Comparison of ENCODE assay signal across 8 cellular contexts in genomic region chr17:36657763-36658490, GRCh38. TPM values are rescaled to one million over a fixed set of nuclear protein-coding genes. Genes with fewer than 3 reads are reported as not detected.
A peak's percentile ranks its signal among the peaks of the same experiment; 100 is the strongest.
DNase-seq lines count a peak whose midpoint lies in the region; ATAC-seq, FAIRE-seq and TF ChIP-seq lines count a peak whose summit lies in the region.

No MANE protein-coding gene starts in this region.

- no peak for ATAC-seq in HG03571 (IDR thresholded peaks at IDR 0.05; ENCODE audit: unreplicated experiment)

- POLR2A ChIA-PET in CD8-positive, alpha-beta memory T cell (lab: Charles Lee) = no interaction called here
- POLR2A ChIA-PET in Caco-2 (lab: Charles Lee) = no interaction called here

- no peak for FAIRE-seq in frontal cortex (lab: Jason Lieb, UNC)

- peaks cover 12% of the 10 kb centered on the region for H3K27me3 ChIP-seq in CD8-positive, alpha-beta memory T cell (ENCODE audit: insufficient read depth, low read length, poor library complexity, severe bottlenecking)
- peaks cover 1% of the 10 kb centered on the region; the same call in 1 of the 2 replicates for H3K27me3 ChIP-seq in Caco-2 (replicated peaks; ENCODE audit: control insufficient read depth, insufficient read depth, low read length)

- CTCF ChIA-PET in CD8-positive, alpha-beta memory T cell (lab: Charles Lee) = interaction anchor here (0.7 to 0.8 kb wide), 2 partner anchors 27 to 49 kb away, joined by 3 read pairs; no protein-coding TSS in a partner anchor
- CTCF ChIA-PET in Caco-2 (lab: Charles Lee) = no interaction called here

- H3K4me1 Mint-ChIP-seq in CD8-positive, alpha-beta memory T cell = peaks cover 4 to 12% (median 5%) of the 10 kb centered on the region in 3 donors
- H3K4me1 Mint-ChIP-seq in Caco-2 (ENCODE audit: low read depth, unreplicated experiment) = no peaks in the 10 kb centered on the region

- H3K4me3 Mint-ChIP-seq in CD8-positive, alpha-beta memory T cell = peak overlapping the region in 6 of 7 donors; percentile 48 to 75 (median 60)
- no peak overlapping the region for H3K4me3 Mint-ChIP-seq in Caco-2 (ENCODE audit: unreplicated experiment)

- no peaks in the 10 kb centered on the region for H3K9me3 Mint-ChIP-seq in CD8-positive, alpha-beta memory T cell
- no peaks in the 10 kb centered on the region for H3K9me3 Mint-ChIP-seq in Caco-2 (ENCODE audit: unreplicated experiment)

- H3K27ac ChIP-seq in CD8-positive, alpha-beta memory T cell (ENCODE audit: low read depth, low read length) = no peak overlapping the region

- TF ChIP-seq CTCF in Caco-2 (IDR thresholded peaks at IDR 0.05; ENCODE audit: insufficient read depth in 1 of 2, low read depth in 1 of 2, low read length in 1 of 2, severe bottlenecking in 1 of 2, unreplicated experiment in 1 of 2) = no peak

- no peaks in the 10 kb centered on the region for H3K4me1 ChIP-seq in CD8-positive, alpha-beta memory T cell (ENCODE audit: insufficient read depth, low read length)
- H3K4me1 ChIP-seq in Caco-2 = no peaks in the 10 kb centered on the region

- peaks cover 30 to 63% of the 10 kb centered on the region in 2 donors for H3K27me3 Mint-ChIP-seq in CD8-positive, alpha-beta memory T cell
- peaks cover 14% of the 10 kb centered on the region for H3K27me3 Mint-ChIP-seq in Caco-2 (ENCODE audit: insufficient read depth, unreplicated experiment)

- no peak for DNase-seq in CD8-positive, alpha-beta memory T cell
- DNase-seq in HuH-7 (ENCODE audit: low spot score) (peak; percentile 68), cerebellar cortex (ENCODE audit: low spot score) (peak; percentile 44), medulla oblongata (ENCODE audit: extremely low spot score) (peak; percentile 3), NCI-H2196 (lab: John Stamatoyannopoulos, UW; ENCODE audit: unreplicated experiment) (no peak), Caco-2 (no peak), frontal cortex (ENCODE audit: low spot score in 2 of 2) (no peak)

- BruUV-seq in Caco-2 (replicated peaks; lab: Mats Ljungman, UMichigan) = no TSS peak

- H3K36me3 Mint-ChIP-seq in CD8-positive, alpha-beta memory T cell = peaks cover 0 to 2% (median 0%) of the 10 kb centered on the region in 3 donors
- H3K36me3 Mint-ChIP-seq in Caco-2 (ENCODE audit: insufficient read depth, unreplicated experiment) = no peaks in the 10 kb centered on the region

- H3K4me3 ChIP-seq in CD8-positive, alpha-beta memory T cell (ENCODE audit: low read length) = no peak overlapping the region
- no peak overlapping the region for H3K4me3 ChIP-seq in Caco-2 (ENCODE audit: low read depth, low read length)

- intact Hi-C loops in Caco-2 (cut with micrococcal nuclease; ENCODE audit: unreplicated experiment) = no loop called here

- no peaks in the 10 kb centered on the region for H3K9me3 ChIP-seq in CD8-positive, alpha-beta memory T cell (ENCODE audit: low read length)
- no peaks in the 10 kb centered on the region for H3K9me3 ChIP-seq in Caco-2

- peak overlapping the region in 1 of 8 donors; percentile 42 for H3K27ac Mint-ChIP-seq in CD8-positive, alpha-beta memory T cell
- no peak overlapping the region for H3K27ac Mint-ChIP-seq in Caco-2 (ENCODE audit: unreplicated experiment)

- no peaks in the 10 kb centered on the region for H3K36me3 ChIP-seq in CD8-positive, alpha-beta memory T cell (ENCODE audit: insufficient read depth, low read length)
- no peaks in the 10 kb centered on the region for H3K36me3 ChIP-seq in Caco-2 (ENCODE audit: control insufficient read depth, insufficient read depth, low read length)

RNA-seq across cellular contexts. Expression of gene MRM1, which starts 56.5 kb away (rescaled TPM):
- 10 to 100 TPM; 24.7 to 24.9 TPM for total RNA-seq in CD8-positive, alpha-beta memory T cell
- 5.3 TPM for polyA plus RNA-seq in CD8-positive, alpha-beta memory T cell
- total RNA-seq in Caco-2 (2022) = 9.3 and 13.5 TPM in 2 replicates
- total RNA-seq in frontal cortex = 3.3 TPM

Comparison
In these comparisons a context has a peak if more than half of its experiments do, and no peak if none do; other contexts are left out.
1. DNase-seq: peak in HuH-7 (single experiment), cerebellar cortex (single experiment) and medulla oblongata (single experiment); none in CD8-positive, alpha-beta memory T cell (0 of 5), NCI-H2196 (single experiment), Caco-2 (0 of 2) and frontal cortex (0 of 2).